16 cellular contexts compared by ENCODE assay signal in genomic region chr1:3248416-3249141, GRCh38.
A peak's percentile ranks its signal among the peaks of the same experiment; 100 is the strongest.
DNase-seq lines count a peak whose midpoint lies in the region; ATAC-seq and TF ChIP-seq lines count a peak whose summit lies in the region.
"Had no signal": no experiment of that assay in that cellular context is flagged by ENCODE, and none has a peak within 500 bp of the region (broad histone marks: within the 10 kb centered on the region; RNA-seq: fewer than 3 reads in every experiment).

No MANE protein-coding gene starts in this region.

- H3K27ac Mint-ChIP-seq in WTC11, result no peak overlapping the region
- no peak overlapping the region for H3K27ac Mint-ChIP-seq in nephron progenitor cell
- H3K27ac Mint-ChIP-seq: B cell; CD4-positive, CD25-positive, alpha-beta regulatory T cell had no signal

- no peak for ATAC-seq in WTC11
- ATAC-seq: PC-3 had no signal

- no peak overlapping the region for H3K9ac ChIP-seq in mesendoderm (ENCODE audit: low read length)
- H3K9ac ChIP-seq: GM23248 had no signal

- no peak for TF ChIP-seq POLR2A in stomach (IDR thresholded peaks at IDR 0.05)

- H3K9me3 Mint-ChIP-seq in WTC11, result no peaks in the 10 kb centered on the region
- H3K9me3 Mint-ChIP-seq in nephron progenitor cell, result no peaks in the 10 kb centered on the region

- H3K27me3 Mint-ChIP-seq in WTC11 (ENCODE audit: low read depth) (peaks cover 20% of the 10 kb centered on the region), nephron progenitor cell (ENCODE audit: low read depth, poor library complexity) (peaks cover 44% of the 10 kb centered on the region)
- H3K27me3 Mint-ChIP-seq: CD4-positive, CD25-positive, alpha-beta regulatory T cell had no signal

- H3K9me3 ChIP-seq in ectodermal cell (ENCODE audit: control insufficient read depth, low read length) (no peaks in the 10 kb centered on the region), stomach (no peaks in the 10 kb centered on the region)

- H2BK5ac ChIP-seq in mesendoderm (ENCODE audit: low read length), result no peak overlapping the region

- H3K4ac ChIP-seq in mesendoderm (ENCODE audit: low read depth, low read length), result no peak overlapping the region

- H4K8ac ChIP-seq in mesendoderm (ENCODE audit: low read depth, low read length), result no peak overlapping the region

- no peak for DNase-seq in WTC11 (ENCODE audit: low spot score)
- peak; percentile 44 for DNase-seq in nephron progenitor cell
- no peak for DNase-seq in stomach
- no peak for DNase-seq in kidney glomerular epithelial cell (lab: John Stamatoyannopoulos, UW)
- no peak for DNase-seq in mesendoderm
- no peak for DNase-seq in stimulated activated CD8-positive, alpha-beta memory T cell treated with anti-CD3 and anti-CD28 coated beads, Interleukin-4, amount 100 ng/mL, for 48 hours
- DNase-seq: CD4-positive, CD25-positive, alpha-beta regulatory T cell; DMS79; GM23248; KBM-7; NCI-H1436 treated with DMSO at 0.1 percent for 48 hours; NCI-H2029 treated with DMSO at 0.1 percent for 48 hours; NCI-H82; PC-3 had no signal

- peaks cover 15% of the 10 kb centered on the region for H3K4me1 Mint-ChIP-seq in WTC11
- peaks cover 70% of the 10 kb centered on the region for H3K4me1 Mint-ChIP-seq in nephron progenitor cell
- H3K4me1 Mint-ChIP-seq: B cell; CD4-positive, CD25-positive, alpha-beta regulatory T cell had no signal

- no peak for TF ChIP-seq CTCF in WTC11 (IDR thresholded peaks at IDR 0.05)
- no peak for TF ChIP-seq CTCF in nephron progenitor cell (IDR thresholded peaks at IDR 0.05)
- no peak for TF ChIP-seq CTCF in stomach (IDR thresholded peaks at IDR 0.05)

- intact Hi-C loops in stomach (cut with DNase I; ENCODE audit: low total_unique reads), result no loop called here

- peak overlapping the region; percentile 91 for H3K27ac ChIP-seq in ectodermal cell (ENCODE audit: insufficient read depth, low read depth, low read length, poor library complexity, severe bottlenecking)
- H3K27ac ChIP-seq in stomach, result peak overlapping the region in 4 of 5 donors; percentile 18 to 63 (median 28)
- H3K27ac ChIP-seq in mesendoderm (ENCODE audit: low read depth, low read length), result no peak overlapping the region
- H3K27ac ChIP-seq: GM23248 had no signal

- H3K36me3 Mint-ChIP-seq in WTC11 (no peaks in the 10 kb centered on the region), nephron progenitor cell (ENCODE audit: low read depth) (no peaks in the 10 kb centered on the region)
- H3K36me3 Mint-ChIP-seq: CD4-positive, CD25-positive, alpha-beta regulatory T cell had no signal

- H3K79me1 ChIP-seq in mesendoderm (ENCODE audit: low read length), result no peaks in the 10 kb centered on the region

- no peak overlapping the region for H4K5ac ChIP-seq in mesendoderm (ENCODE audit: low read length)

- no peaks in the 10 kb centered on the region for H3K36me3 ChIP-seq in ectodermal cell (ENCODE audit: control insufficient read depth, insufficient read depth, low read length)
- H3K36me3 ChIP-seq in stomach, result no peaks in the 10 kb centered on the region
- H3K36me3 ChIP-seq in mesendoderm (ENCODE audit: control insufficient read depth, insufficient read depth, low read length), result no peaks in the 10 kb centered on the region

- no peak overlapping the region for H3K4me2 ChIP-seq in mesendoderm (ENCODE audit: low read length)

- no peak overlapping the region for H3K56ac ChIP-seq in mesendoderm (ENCODE audit: low read length)

- H3K27me3 ChIP-seq in ectodermal cell (ENCODE audit: control insufficient read depth, insufficient read depth, low read length, poor library complexity, severe bottlenecking), result peaks cover 21% of the 10 kb centered on the region
- H3K27me3 ChIP-seq in stomach, result peaks cover 0 to 66% (median 5%) of the 10 kb centered on the region in 3 donors
- H3K27me3 ChIP-seq in mesendoderm (ENCODE audit: insufficient read depth, low read length, poor library complexity), result no peaks in the 10 kb centered on the region

- H3K4me3 ChIP-seq in ectodermal cell (ENCODE audit: insufficient read depth, low read depth, low read length), result no peak overlapping the region
- H3K4me3 ChIP-seq in stomach, result no peak overlapping the region
- H3K4me3 ChIP-seq in mesendoderm (ENCODE audit: low read length), result no peak overlapping the region
- H3K4me3 ChIP-seq: GM23248 had no signal

- TF ChIP-seq EP300 in stomach (IDR thresholded peaks at IDR 0.05), result no peak

- H3K18ac ChIP-seq in mesendoderm (ENCODE audit: low read length), result no peak overlapping the region

- no peak overlapping the region for H2BK15ac ChIP-seq in mesendoderm (replicated peaks; ENCODE audit: low read depth)

- no peak overlapping the region for H2BK120ac ChIP-seq in mesendoderm (ENCODE audit: low read depth, low read length)

- no peak overlapping the region for H2AK5ac ChIP-seq in mesendoderm (ENCODE audit: low read length)

- CTCF ChIA-PET in WTC11 (lab: Charles Lee), result interaction anchor here (0.8 to 1.9 kb wide), 5 partner anchors 33 to 183 kb away, joined by 3 to 6 read pairs (median 3); no protein-coding TSS in a partner anchor

- POLR2A ChIA-PET in WTC11 (lab: Charles Lee), result no interaction called here

- peak overlapping the region; percentile 57; the same call in 1 of the 2 replicates for H3K4me3 Mint-ChIP-seq in WTC11
- peak overlapping the region; percentile 60 for H3K4me3 Mint-ChIP-seq in nephron progenitor cell
- H3K4me3 Mint-ChIP-seq: B cell; CD4-positive, CD25-positive, alpha-beta regulatory T cell had no signal

- 78 to 79% methylated on average over 27 of the region's 27 CpGs for WGBS in ectodermal cell, 2 experiments
- WGBS in stomach, 5 donors, result 40 to 56% (median 51%) methylated on average over 25 to 27 of the region's 27 CpGs
- WGBS in mesendoderm (ENCODE audit: extremely low coverage, insufficient coverage, low lambda C conversion rate), result 100% methylated on average over 1 of the region's 27 CpGs

- H3K79me2 ChIP-seq in mesendoderm (ENCODE audit: control insufficient read depth, insufficient read depth, low read length), result no peaks in the 10 kb centered on the region

- H3K23ac ChIP-seq in mesendoderm (ENCODE audit: low read length), result no peak overlapping the region

- H3K4me1 ChIP-seq in ectodermal cell (ENCODE audit: control insufficient read depth, insufficient read depth, low read length) (peaks cover 42% of the 10 kb centered on the region), stomach (peaks cover 30 to 82% (median 58%) of the 10 kb centered on the region in 4 donors), mesendoderm (ENCODE audit: control insufficient read depth, low read depth, low read length) (no peaks in the 10 kb centered on the region)

TF ChIP-seq in WTC11, 78 proteins besides CTCF, POLR2A, EP300 and RAD21 (continues in another document):
- no peak for TF ChIP-seq HMGXB4 (CRISPR knock-in tag; IDR thresholded peaks at IDR 0.05)
- TF ChIP-seq STAT6 (CRISPR knock-in tag; conservative IDR thresholded peaks at IDR 0.05; ENCODE audit: low read depth), result no peak
- TF ChIP-seq, protein P1, sequence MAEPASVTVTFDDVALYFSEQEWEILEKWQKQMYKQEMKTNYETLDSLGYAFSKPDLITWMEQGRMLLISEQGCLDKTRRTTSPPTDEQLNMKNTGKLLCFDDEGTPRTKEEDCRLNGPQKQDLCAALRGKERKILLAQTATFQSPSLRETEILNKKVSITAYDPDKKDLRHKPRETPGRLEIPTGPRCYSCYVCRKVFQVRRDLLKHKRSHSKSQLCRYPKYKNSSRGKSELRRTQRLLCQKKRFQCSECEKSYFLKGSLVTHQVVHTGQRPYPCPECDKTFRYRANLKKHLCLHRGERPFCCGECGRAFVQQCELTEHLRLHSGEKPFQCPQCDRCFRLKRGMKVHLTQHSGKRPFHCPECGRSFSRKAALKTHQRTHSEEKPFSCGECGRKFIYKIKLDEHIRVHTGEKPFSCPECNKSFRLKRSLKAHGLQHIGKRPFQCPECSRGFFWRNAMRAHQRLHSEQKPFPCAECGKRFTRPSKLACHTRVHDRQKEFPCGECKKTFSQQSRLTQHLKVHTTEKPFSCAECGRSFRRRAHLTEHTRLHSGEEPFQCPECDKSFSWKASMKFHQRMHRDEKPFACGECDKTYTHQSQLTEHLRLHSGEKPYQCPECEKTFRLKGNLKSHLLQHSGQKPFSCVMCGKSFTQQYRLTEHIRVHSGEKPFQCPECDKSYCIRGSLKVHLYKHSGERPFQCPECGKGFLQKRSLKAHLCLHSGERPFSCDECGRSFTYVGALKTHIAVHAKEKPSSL (CRISPR knock-in tag; conservative IDR thresholded peaks at IDR 0.05), result no peak
- no peak for TF ChIP-seq NR2C2 (CRISPR knock-in tag; IDR thresholded peaks at IDR 0.05)
